Comparison of ENCODE assay signal across 8 cellular contexts in the genomic region with DNA sequence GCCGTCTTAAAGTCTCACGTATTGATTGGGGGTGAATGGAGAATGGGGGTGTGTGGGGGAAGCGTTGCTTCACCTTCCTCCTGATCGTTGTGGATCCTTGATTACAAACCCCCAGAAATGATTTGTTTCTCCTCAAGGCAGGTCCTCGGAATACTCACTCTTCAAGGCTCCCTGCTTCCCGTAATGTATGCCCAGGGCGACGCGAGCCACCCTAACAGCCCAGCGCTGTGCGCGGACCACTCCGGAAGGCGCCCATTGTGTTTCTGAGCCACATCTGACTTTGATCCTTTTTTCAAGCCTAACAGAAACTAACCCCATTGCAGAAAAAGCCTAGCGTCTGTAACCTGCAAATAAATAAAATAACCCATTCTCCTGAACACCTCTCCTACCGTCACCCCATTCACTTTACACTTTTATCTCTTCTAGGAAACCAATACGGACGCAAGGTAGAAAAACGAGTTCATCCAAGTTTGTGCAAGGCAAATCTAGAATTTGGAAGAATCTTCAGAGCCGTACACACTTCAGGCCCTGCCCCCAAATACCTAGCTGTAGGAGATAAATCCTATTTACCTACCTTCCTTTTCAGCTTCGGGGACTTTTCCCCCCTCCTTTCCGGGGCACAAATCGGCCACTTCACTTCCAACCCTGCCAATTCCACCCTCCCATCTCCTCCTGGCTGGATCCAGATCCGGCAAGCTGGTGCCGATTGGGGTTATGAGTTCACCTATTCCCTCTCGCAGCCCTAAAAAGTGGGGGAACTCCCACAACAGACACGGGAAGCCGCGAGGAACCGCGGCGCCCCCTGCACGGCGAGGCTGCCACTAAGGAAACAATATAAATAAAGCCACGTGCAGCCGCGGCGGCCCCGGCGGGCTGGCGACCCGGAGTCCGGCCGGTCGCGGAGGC. TPM values are rescaled to one million over a fixed set of nuclear protein-coding genes. Genes with fewer than 3 reads are reported as not detected.
DNase-seq lines count a peak whose midpoint lies in the region; ATAC-seq, FAIRE-seq and TF ChIP-seq lines count a peak whose summit lies in the region.

No MANE protein-coding gene starts in this region.

- peak; percentile 0 for DNase-seq in NCI-H1092 (lab: John Stamatoyannopoulos, UW)
- no peak for DNase-seq in breast epithelium (ENCODE audit: low spot score in 2 of 2)
- peak; percentile 10 for DNase-seq in HepG2 (ENCODE audit: low spot score)
- DNase-seq in pons (ENCODE audit: low spot score): no peak
- no peak for DNase-seq in NCI-H446 (lab: John Stamatoyannopoulos, UW)

- intact Hi-C loops in breast epithelium (cut with DNase I; ENCODE audit: low total_unique reads): loop anchor here (10.0 kb wide), 1 partner anchor 1817 kb away; no protein-coding TSS in a partner anchor
- intact Hi-C loops in HepG2 (cut with micrococcal nuclease; ENCODE audit: unreplicated experiment): no loop called here

- ATAC-seq in HepG2 (peak; percentile 35), GM19395 (IDR thresholded peaks at IDR 0.05; ENCODE audit: unreplicated experiment) (no peak)

- H3K4me3 ChIP-seq in GM08714 (ENCODE audit: low read length) (peak overlapping the region; percentile 64), breast epithelium (peak overlapping the region; percentile 72 to 96 (median 76)), HepG2 (replicated peaks in 1 of 3; ENCODE audit: insufficient read depth in 1 of 3, low read depth in 2 of 3, low read length in 3 of 3) (peak overlapping the region; percentile 73 to 81 (median 79)), urinary bladder (ENCODE audit: low read depth, low read length) (peak overlapping the region; percentile 89)

- peak overlapping the region; percentile 82 for H3K4me2 ChIP-seq in HepG2 (ENCODE audit: low read depth, low read length)

- H3K79me2 ChIP-seq in HepG2 (ENCODE audit: insufficient read depth, low read length): peaks cover 22% of the 10 kb centered on the region

- no peaks in the 10 kb centered on the region for H4K20me1 ChIP-seq in HepG2 (ENCODE audit: insufficient read depth, low read length)

- TSS peak; percentile 51 for BruUV-seq in HepG2 (replicated peaks; lab: Mats Ljungman, UMichigan)

- POLR2A ChIA-PET in HepG2 (lab: Yijun Ruan, JAX): no interaction called here

- CTCF ChIA-PET in HepG2 (lab: Yijun Ruan, JAX; ENCODE audit: low intra/inter-chr PET ratio, low total read pairs): no interaction called here

- peak overlapping the region; percentile 33 to 90 for H3K27ac ChIP-seq in breast epithelium
- peak overlapping the region; percentile 82 for H3K27ac ChIP-seq in HepG2 (ENCODE audit: extremely low read length, insufficient read depth, low read length)
- peak overlapping the region; percentile 0 for H3K27ac ChIP-seq in urinary bladder (ENCODE audit: low read depth)

- H3K9ac ChIP-seq in HepG2 (ENCODE audit: insufficient read depth, low read depth, low read length): peak overlapping the region; percentile 77

- no peak for FAIRE-seq in HepG2 (lab: Jason Lieb, UNC)

- WGBS in HepG2 (ENCODE audit: low lambda C conversion rate): 2% methylated on average over 34 of the region's 46 CpGs
- 6% methylated on average over 46 of the region's 46 CpGs for WGBS in urinary bladder

- H3K36me3 ChIP-seq in breast epithelium (no peaks in the 10 kb centered on the region), HepG2 (replicated peaks in 1 of 2; ENCODE audit: control insufficient read depth in 1 of 2, insufficient read depth in 2 of 2, low read length in 2 of 2) (peaks cover 0 to 5% of the 10 kb centered on the region in 2 experiments; a peak in 1 of 5 replicates), urinary bladder (ENCODE audit: insufficient read depth) (no peaks in the 10 kb centered on the region)

- TF ChIP-seq POLR2A in breast epithelium (IDR thresholded peaks at IDR 0.05): no peak
- TF ChIP-seq POLR2A in HepG2 (IDR thresholded peaks at IDR 0.05; ENCODE audit: insufficient read depth in 1 of 2, low read depth in 2 of 2, low read length in 2 of 2): no peak

- TF ChIP-seq CTCF in breast epithelium (IDR thresholded peaks at IDR 0.05): no peak
- 0 out of 2 replicates have a peak, but pooled peaks have one; percentile 21 for TF ChIP-seq CTCF in HepG2 (CRISPR knock-in tag; IDR thresholded peaks at IDR 0.05)

- in situ Hi-C loops in HepG2 (cut with HindIII; ENCODE audit: extremely low pct_ligation_motif_present, low pct_unique_long_range_greater_than_20kb): no loop called here

- TF ChIP-seq RAD21 in HepG2 (CRISPR knock-in tag; IDR thresholded peaks at IDR 0.05): no peak

- H3K4me1 ChIP-seq in breast epithelium (peaks cover 0 to 7% of the 10 kb centered on the region in 2 donors), HepG2 (ENCODE audit: insufficient read depth, low read length) (peaks cover 49% of the 10 kb centered on the region), urinary bladder (ENCODE audit: insufficient read depth) (no peaks in the 10 kb centered on the region)

- TF ChIP-seq EP300 in HepG2 (IDR thresholded peaks at IDR 0.05; ENCODE audit: low read depth in 2 of 2, low read length in 2 of 2) (no peak), HepG2 (CRISPR knock-in tag; IDR thresholded peaks at IDR 0.05; ENCODE audit: borderline replicate concordance) (no peak)

- peak overlapping the region; percentile 66 for H2AFZ ChIP-seq in HepG2 (ENCODE audit: low read length)

- H3K9me3 ChIP-seq in breast epithelium (no peaks in the 10 kb centered on the region), HepG2 (ENCODE audit: low read length) (no peaks in the 10 kb centered on the region)

- H3K27me3 ChIP-seq in breast epithelium (no peaks in the 10 kb centered on the region), HepG2 (ENCODE audit: control insufficient read depth in 1 of 2, insufficient read depth in 2 of 2, low read length in 2 of 2) (no peaks in the 10 kb centered on the region)

TF ChIP-seq in HepG2, 621 proteins besides CTCF, POLR2A, EP300 and RAD21 (continues in another document):
- TF ChIP-seq, protein P1, sequence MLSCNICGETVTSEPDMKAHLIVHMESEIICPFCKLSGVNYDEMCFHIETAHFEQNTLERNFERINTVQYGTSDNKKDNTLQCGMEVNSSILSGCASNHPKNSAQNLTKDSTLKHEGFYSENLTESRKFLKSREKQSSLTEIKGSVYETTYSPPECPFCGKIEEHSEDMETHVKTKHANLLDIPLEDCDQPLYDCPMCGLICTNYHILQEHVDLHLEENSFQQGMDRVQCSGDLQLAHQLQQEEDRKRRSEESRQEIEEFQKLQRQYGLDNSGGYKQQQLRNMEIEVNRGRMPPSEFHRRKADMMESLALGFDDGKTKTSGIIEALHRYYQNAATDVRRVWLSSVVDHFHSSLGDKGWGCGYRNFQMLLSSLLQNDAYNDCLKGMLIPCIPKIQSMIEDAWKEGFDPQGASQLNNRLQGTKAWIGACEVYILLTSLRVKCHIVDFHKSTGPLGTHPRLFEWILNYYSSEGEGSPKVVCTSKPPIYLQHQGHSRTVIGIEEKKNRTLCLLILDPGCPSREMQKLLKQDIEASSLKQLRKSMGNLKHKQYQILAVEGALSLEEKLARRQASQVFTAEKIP (CRISPR knock-in tag; IDR thresholded peaks at IDR 0.05; ENCODE audit: borderline replicate concordance): no peak
- TF ChIP-seq, protein P2, sequence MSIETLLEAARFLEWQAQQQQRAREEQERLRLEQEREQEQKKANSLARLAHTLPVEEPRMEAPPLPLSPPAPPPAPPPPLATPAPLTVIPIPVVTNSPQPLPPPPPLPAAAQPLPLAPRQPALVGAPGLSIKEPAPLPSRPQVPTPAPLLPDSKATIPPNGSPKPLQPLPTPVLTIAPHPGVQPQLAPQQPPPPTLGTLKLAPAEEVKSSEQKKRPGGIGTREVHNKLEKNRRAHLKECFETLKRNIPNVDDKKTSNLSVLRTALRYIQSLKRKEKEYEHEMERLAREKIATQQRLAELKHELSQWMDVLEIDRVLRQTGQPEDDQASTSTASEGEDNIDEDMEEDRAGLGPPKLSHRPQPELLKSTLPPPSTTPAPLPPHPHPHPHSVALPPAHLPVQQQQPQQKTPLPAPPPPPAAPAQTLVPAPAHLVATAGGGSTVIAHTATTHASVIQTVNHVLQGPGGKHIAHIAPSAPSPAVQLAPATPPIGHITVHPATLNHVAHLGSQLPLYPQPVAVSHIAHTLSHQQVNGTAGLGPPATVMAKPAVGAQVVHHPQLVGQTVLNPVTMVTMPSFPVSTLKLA (IDR thresholded peaks at IDR 0.05): peak; percentile 47; the same call in 1 of the 2 replicates

RNA-seq across cellular contexts. Expression of a gene that starts 1.1 kb away (rescaled TPM):
- 10 to 100 TPM in 1 of 3 donors, 1 to 10 TPM in 2; 5.2 to 11.6 (median 5.8) TPM for total RNA-seq in breast epithelium
- 17.1 and 22.3 TPM in 2 replicates for total RNA-seq in HepG2 (2016; rRNA removed; fragmentation: Illumina TruSeq; extraction: Trizol)
- 2.3 and 2.9 TPM in 2 replicates for total RNA-seq in HepG2 (2016; cell fraction: cytosol; rRNA removed; fragmentation: Illumina TruSeq; extraction: Trizol; ENCODE audit: low read depth)
- total RNA-seq in HepG2 (2016; cell fraction: insoluble cytoplasmic fraction; rRNA removed; fragmentation: Illumina TruSeq; extraction: Trizol): 17.1 and 19.9 TPM in 2 replicates
- 6.8 and 7.4 TPM in 2 replicates for total RNA-seq in HepG2 (2016; cell fraction: membrane; rRNA removed; fragmentation: Illumina TruSeq; extraction: Trizol)
- 37.3 and 41.9 TPM in 2 replicates for total RNA-seq in HepG2 (2016; cell fraction: nucleus; rRNA removed; fragmentation: Illumina TruSeq; extraction: Trizol)
- polyA plus RNA-seq in HepG2 (2011; rRNA removed): 9.7 and 13.2 TPM in 2 replicates
- polyA plus RNA-seq in HepG2 (2011; cell fraction: cytosol; rRNA removed): 6.9 and 9.7 TPM in 2 replicates
- 7.0 and 7.1 TPM in 2 replicates for polyA plus RNA-seq in HepG2 (2011; cell fraction: nucleus; rRNA removed)
- polyA plus RNA-seq in HepG2 (2012): 11.5 and 14.3 TPM in 2 replicates
- 1.2 and 1.6 TPM in 2 replicates for polyA plus RNA-seq in HepG2 (2016; cell fraction: cytosol; fragmentation: Illumina TruSeq; extraction: Trizol; ENCODE audit: low read depth)
- polyA plus RNA-seq in HepG2 (2016; cell fraction: insoluble cytoplasmic fraction; fragmentation: Illumina TruSeq; extraction: Trizol; ENCODE audit: low read depth): 7.2 TPM in 2 replicates
- 1.9 TPM in 2 replicates for polyA plus RNA-seq in HepG2 (2016; cell fraction: membrane; fragmentation: Illumina TruSeq; extraction: Trizol; ENCODE audit: low read depth)
- 13.3 and 15.6 TPM in 2 replicates for polyA plus RNA-seq in HepG2 (2016; cell fraction: nucleus; fragmentation: Illumina TruSeq; extraction: Trizol; ENCODE audit: insufficient read depth, low read depth)
- 13.5 and 48.7 TPM in 2 replicates for polyA minus RNA-seq in HepG2 (2011; rRNA and poly(A)+ RNA removed; ENCODE audit: low replicate concordance)
- 36.5 and 37.5 TPM in 2 replicates for polyA minus RNA-seq in HepG2 (2011; cell fraction: cytosol; rRNA and poly(A)+ RNA removed)
- polyA minus RNA-seq in HepG2 (2011; cell fraction: nucleus; rRNA and poly(A)+ RNA removed): 48.2 and 59.2 TPM in 2 replicates
- 16.2 TPM for total RNA-seq in urinary bladder
- polyA plus RNA-seq in urinary bladder: 0.68 TPM

Comparison
In these comparisons a context has a peak if more than half of its experiments do, and no peak if none do; other contexts are left out.
1. DNase-seq: peak in NCI-H1092 (single experiment) and HepG2 (single experiment); none in breast epithelium (0 of 2), pons (single experiment) and NCI-H446 (0 of 2).
2. H3K27ac ChIP-seq: peak in every context shown above with its lines; median percentile 82 in HepG2; 62 in breast epithelium; 0 in urinary bladder.
3. Peak in every context shown above with its lines, with median percentiles within 50 percentile points of each other: H3K4me3 ChIP-seq.